ENCODE assay signal across 8 cellular contexts in the genomic region with DNA sequence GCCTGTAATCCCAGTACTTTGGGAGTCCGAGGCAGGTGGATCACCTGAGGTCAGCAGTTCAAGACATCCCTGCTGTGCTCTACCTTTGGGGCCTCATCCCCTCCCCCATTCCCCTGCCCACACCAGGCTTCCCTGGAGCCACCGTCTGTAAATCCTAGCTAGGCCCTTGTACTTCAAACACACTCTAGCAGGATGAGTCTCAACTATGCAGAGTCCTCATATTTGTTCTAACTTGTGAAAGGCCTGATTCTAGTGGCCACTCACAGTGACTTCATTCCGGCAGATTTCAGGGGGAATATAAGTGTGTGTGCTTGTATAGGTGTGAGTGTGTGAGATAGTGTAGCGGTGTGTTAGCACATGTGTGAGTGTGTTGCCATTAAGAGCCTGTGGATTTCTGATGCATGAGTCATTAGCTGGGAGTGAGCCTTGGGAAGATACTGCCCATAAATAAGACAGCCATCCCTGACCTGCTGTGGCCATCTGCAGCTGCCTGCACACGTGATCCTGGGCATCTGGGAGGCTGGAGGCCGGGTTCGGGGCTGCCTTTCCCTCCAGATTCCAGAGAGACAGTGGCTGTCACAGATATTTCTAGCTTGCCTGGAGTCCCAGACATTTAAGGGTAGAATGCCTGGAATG. TPM values are rescaled to one million over a fixed set of nuclear protein-coding genes. Genes with fewer than 3 reads are reported as not detected.
DNase-seq lines count a peak whose midpoint lies in the region; ATAC-seq and TF ChIP-seq lines count a peak whose summit lies in the region.

No MANE protein-coding gene starts in this region.

- H3K27ac ChIP-seq in CD8-positive, alpha-beta memory T cell (ENCODE audit: low read depth, low read length) = no peak overlapping the region

- peak overlapping the region in 3 of 8 donors; percentile 26 to 76 (median 49) for H3K27ac Mint-ChIP-seq in CD8-positive, alpha-beta memory T cell
- no peak overlapping the region for H3K27ac Mint-ChIP-seq in neural crest cell (ENCODE audit: unreplicated experiment)

- no peak for DNase-seq in CD8-positive, alpha-beta memory T cell
- DNase-seq in MG63 (peak; percentile 55), dedifferentiated amniotic fluid mesenchymal stem cell (ENCODE audit: extremely low spot score) (peak; percentile 79), neural crest cell (ENCODE audit: low read depth, low spot score) (no peak), NCI-H187 (lab: John Stamatoyannopoulos, UW) (no peak)
- DNase-seq in activated naive CD4-positive, alpha-beta T cell treated with Interleukin-2 at 50 U/mL for 16 hours = no peak

- H3K4me3 Mint-ChIP-seq in CD8-positive, alpha-beta memory T cell = peak overlapping the region in 4 of 7 donors; percentile 52 to 83 (median 58)
- peak overlapping the region; percentile 89 for H3K4me3 Mint-ChIP-seq in neural crest cell

- no peak for TF ChIP-seq CTCF in neural crest cell (conservative IDR thresholded peaks at IDR 0.05)

- POLR2A ChIA-PET in CD8-positive, alpha-beta memory T cell (lab: Charles Lee) = no interaction called here

- no peaks in the 10 kb centered on the region for H3K36me3 Mint-ChIP-seq in CD8-positive, alpha-beta memory T cell
- H3K36me3 Mint-ChIP-seq in neural crest cell (ENCODE audit: low read depth) = no peaks in the 10 kb centered on the region

- peaks cover 11 to 37% (median 21%) of the 10 kb centered on the region in 3 donors for H3K4me1 Mint-ChIP-seq in CD8-positive, alpha-beta memory T cell
- peaks cover 16% of the 10 kb centered on the region for H3K4me1 Mint-ChIP-seq in neural crest cell

- ATAC-seq in GM21360 (IDR thresholded peaks at IDR 0.05; ENCODE audit: unreplicated experiment) (no peak), GM19467 (IDR thresholded peaks at IDR 0.05; ENCODE audit: unreplicated experiment) (no peak)

- no peaks in the 10 kb centered on the region for H3K9me3 Mint-ChIP-seq in CD8-positive, alpha-beta memory T cell
- H3K9me3 Mint-ChIP-seq in neural crest cell = no peaks in the 10 kb centered on the region

- peaks cover 20 to 23% of the 10 kb centered on the region in 2 donors for H3K27me3 Mint-ChIP-seq in CD8-positive, alpha-beta memory T cell
- H3K27me3 Mint-ChIP-seq in neural crest cell (ENCODE audit: low read depth) = peaks cover 51% of the 10 kb centered on the region

- CTCF ChIA-PET in CD8-positive, alpha-beta memory T cell (lab: Charles Lee) = interaction anchor here (1.4 to 12.4 kb wide), 2 partner anchors 12 to 75 kb away, joined by 4 to 203 read pairs; a partner anchor contains a TSS

- H3K9me3 ChIP-seq in CD8-positive, alpha-beta memory T cell (ENCODE audit: low read length) = no peaks in the 10 kb centered on the region
- H3K9me3 ChIP-seq in MG63 = no peaks in the 10 kb centered on the region

- H3K36me3 ChIP-seq in CD8-positive, alpha-beta memory T cell (ENCODE audit: insufficient read depth, low read length) = no peaks in the 10 kb centered on the region
- no peaks in the 10 kb centered on the region for H3K36me3 ChIP-seq in MG63

- peaks cover 8% of the 10 kb centered on the region for H3K27me3 ChIP-seq in CD8-positive, alpha-beta memory T cell (ENCODE audit: insufficient read depth, low read length, poor library complexity, severe bottlenecking)
- H3K27me3 ChIP-seq in MG63 = peaks cover 20% of the 10 kb centered on the region

- peaks cover 12% of the 10 kb centered on the region for H3K4me1 ChIP-seq in CD8-positive, alpha-beta memory T cell (ENCODE audit: insufficient read depth, low read length)

- H3K4me3 ChIP-seq in CD8-positive, alpha-beta memory T cell (ENCODE audit: low read length) = no peak overlapping the region
- H3K4me3 ChIP-seq in MG63 = no peak overlapping the region

RNA-seq across cellular contexts. Expression of a gene that starts 1.7 kb away (rescaled TPM):
- total RNA-seq in CD8-positive, alpha-beta memory T cell = 1 to 10 TPM; 1.5 to 1.6 TPM
- polyA plus RNA-seq in CD8-positive, alpha-beta memory T cell = 0.69 TPM
- total RNA-seq in MG63 (2014; rRNA removed; shearing (Covaris generic); ENCODE audit: low replicate concordance) = not detected in 2 replicates
- total RNA-seq in neural crest cell = 1.8 and 2.7 TPM in 2 replicates

RNA-seq across cellular contexts. Expression of a gene that starts 12.8 kb away (rescaled TPM):
- total RNA-seq in CD8-positive, alpha-beta memory T cell = not detected
- not detected for polyA plus RNA-seq in CD8-positive, alpha-beta memory T cell
- total RNA-seq in MG63 (2014; rRNA removed; shearing (Covaris generic); ENCODE audit: low replicate concordance) = not detected in 2 replicates
- total RNA-seq in neural crest cell = not detected in 2 replicates

RNA-seq across cellular contexts. Expression of a gene that starts 33.1 kb away (rescaled TPM):
- total RNA-seq in CD8-positive, alpha-beta memory T cell = not detected
- not detected for polyA plus RNA-seq in CD8-positive, alpha-beta memory T cell
- total RNA-seq in MG63 (2014; rRNA removed; shearing (Covaris generic); ENCODE audit: low replicate concordance) = not detected in 2 replicates
- not detected in 2 replicates for total RNA-seq in neural crest cell

RNA-seq across cellular contexts. Expression of a gene that starts 39.7 kb away (rescaled TPM):
- total RNA-seq in CD8-positive, alpha-beta memory T cell = 10 to 100 TPM; 20.4 to 22.2 TPM
- polyA plus RNA-seq in CD8-positive, alpha-beta memory T cell = 92.7 TPM
- not detected in 2 replicates for total RNA-seq in MG63 (2014; rRNA removed; shearing (Covaris generic); ENCODE audit: low replicate concordance)
- not detected in 2 replicates for total RNA-seq in neural crest cell

Comparison
In these comparisons a context has a peak if more than half of its experiments do, and no peak if none do; other contexts are left out.
1. DNase-seq: peak in MG63 (single experiment) and dedifferentiated amniotic fluid mesenchymal stem cell (single experiment); none in CD8-positive, alpha-beta memory T cell (0 of 5), neural crest cell (single experiment), NCI-H187 (0 of 2) and activated naive CD4-positive, alpha-beta T cell treated with Interleukin-2 at 50 U/mL for 16 hours (single experiment).